ENCODE assay signal across 23 cellular contexts in genomic region chr2:120772261-120772660, GRCh38. TPM values are rescaled to one million over a fixed set of nuclear protein-coding genes. Genes with fewer than 3 reads are reported as not detected.
A peak's percentile ranks its signal among the peaks of the same experiment; 100 is the strongest.
DNase-seq lines count a peak whose midpoint lies in the region; ATAC-seq and TF ChIP-seq lines count a peak whose summit lies in the region.
"Had no signal": no experiment of that assay in that cellular context is flagged by ENCODE, and none has a peak within 500 bp of the region (broad histone marks: within the 10 kb centered on the region; RNA-seq: fewer than 3 reads in every experiment).

No MANE protein-coding gene starts in this region.

- no peaks in the 10 kb centered on the region for H3K36me3 Mint-ChIP-seq in activated CD8-positive, alpha-beta memory T cell treated with anti-CD3 and anti-CD28 coated beads, Interleukin-2, amount 10 ng/mL, durations not matched to agents 7 days and 5 days
- H3K36me3 Mint-ChIP-seq: CD8-positive, alpha-beta memory T cell; stimulated activated naive B cell treated with anti-CD40 and anti-IgM and Interleukin-4, amounts not matched to agents 10 μg/mL and 1 μg/mL and 100 μg/mL, for 72 hours had no signal

- H3K4me3 ChIP-seq in fibroblast of lung (replicated peaks in 1 of 4; ENCODE audit: control extremely low read depth in 1 of 4, insufficient read depth in 1 of 4, low read depth in 3 of 4, low read length in 4 of 4) (no peak overlapping the region), mucosa of descending colon (no peak overlapping the region)
- H3K4me3 ChIP-seq: left lung, thyroid gland had no signal

- peaks cover 77% of the 10 kb centered on the region for H3K79me2 ChIP-seq in fibroblast of lung (ENCODE audit: control insufficient read depth, insufficient read depth, low read length)

- CTCF ChIA-PET in activated CD8-positive, alpha-beta memory T cell treated with anti-CD3 and anti-CD28 coated beads, Interleukin-2, amount 10 ng/mL, durations not matched to agents 7 days and 5 days (lab: Charles Lee): no interaction called here

- TF ChIP-seq CTCF in fibroblast of lung (conservative IDR thresholded peaks at IDR 0.05 in 1 of 2, IDR thresholded peaks at IDR 0.05 in 1 of 2; ENCODE audit: low read depth in 1 of 2, low read length in 2 of 2): no peak
- TF ChIP-seq CTCF in mucosa of descending colon (IDR thresholded peaks at IDR 0.05): no peak

- H4K20me1 ChIP-seq in fibroblast of lung (ENCODE audit: control insufficient read depth, extremely low read depth, insufficient read depth, low read length): no peaks in the 10 kb centered on the region

- H2AFZ ChIP-seq in fibroblast of lung (ENCODE audit: low read length): no peak overlapping the region

- H3K9me3 ChIP-seq in fibroblast of lung (ENCODE audit: control insufficient read depth, insufficient read depth, low read depth, low read length) (no peaks in the 10 kb centered on the region), mucosa of descending colon (no peaks in the 10 kb centered on the region)
- H3K9me3 ChIP-seq: left lung, thyroid gland had no signal

- no peaks in the 10 kb centered on the region for H3K27me3 Mint-ChIP-seq in activated CD8-positive, alpha-beta memory T cell treated with anti-CD3 and anti-CD28 coated beads, Interleukin-2, amount 10 ng/mL, durations not matched to agents 7 days and 5 days
- H3K27me3 Mint-ChIP-seq: activated B cell treated with CpG ODN at 0.5 μM for 24 hours; central memory CD8-positive, alpha-beta T cell; stimulated activated naive B cell treated with anti-CD40 and anti-IgM and Interleukin-4, amounts not matched to agents 10 μg/mL and 1 μg/mL and 100 μg/mL, for 72 hours had no signal

- no peak overlapping the region for H3K9ac ChIP-seq in fibroblast of lung (ENCODE audit: insufficient read depth, low read length)

- H3K9me3 Mint-ChIP-seq in activated CD8-positive, alpha-beta memory T cell treated with anti-CD3 and anti-CD28 coated beads, Interleukin-2, amount 10 ng/mL, durations not matched to agents 7 days and 5 days (ENCODE audit: low read depth): no peaks in the 10 kb centered on the region
- H3K9me3 Mint-ChIP-seq: activated B cell treated with CpG ODN at 0.5 μM for 24 hours; activated naive CD8-positive, alpha-beta T cell treated with anti-CD3 and anti-CD28 coated beads, Interleukin-2, amount 50 U/mL, for 24 hours; activated T-helper 1 cell treated with anti-CD3 and anti-CD28 coated beads, Interleukin-12 subunit alpha, Interleukin-12 subunit beta, Interleukin-2, Interleukin-4 antibody, amounts not matched to agents 30 ng/mL and 10 ng/mL and 1 ng/mL, durations not matched to agents 14 hours and 24 hours and 36 hours; CD8-positive, alpha-beta memory T cell; central memory CD8-positive, alpha-beta T cell; stimulated activated naive B cell treated with anti-CD40 and anti-IgM and Interleukin-4, amounts not matched to agents 10 μg/mL and 1 μg/mL and 100 μg/mL, for 72 hours had no signal

- intact Hi-C loops in mucosa of descending colon (cut with DNase I, micrococcal nuclease): no loop called here

- no peak overlapping the region for H3K27ac Mint-ChIP-seq in activated CD8-positive, alpha-beta memory T cell treated with anti-CD3 and anti-CD28 coated beads, Interleukin-2, amount 10 ng/mL, durations not matched to agents 7 days and 5 days
- H3K27ac Mint-ChIP-seq: activated B cell treated with CpG ODN at 0.5 μM for 24 hours; activated naive CD8-positive, alpha-beta T cell treated with anti-CD3 and anti-CD28 coated beads, Interleukin-2, amount 50 U/mL, for 24 hours; activated T-helper 1 cell treated with anti-CD3 and anti-CD28 coated beads, Interleukin-12 subunit alpha, Interleukin-12 subunit beta, Interleukin-2, Interleukin-4 antibody, amounts not matched to agents 30 ng/mL and 10 ng/mL and 1 ng/mL, durations not matched to agents 14 hours and 24 hours and 36 hours; CD8-positive, alpha-beta memory T cell; stimulated activated naive B cell treated with anti-CD40 and anti-IgM and Interleukin-4, amounts not matched to agents 10 μg/mL and 1 μg/mL and 100 μg/mL, for 72 hours; T-helper 17 cell had no signal

- H3K4me1 Mint-ChIP-seq in activated CD8-positive, alpha-beta memory T cell treated with anti-CD3 and anti-CD28 coated beads, Interleukin-2, amount 10 ng/mL, durations not matched to agents 7 days and 5 days: no peaks in the 10 kb centered on the region
- H3K4me1 Mint-ChIP-seq: activated B cell treated with CpG ODN at 0.5 μM for 24 hours; activated naive CD8-positive, alpha-beta T cell treated with anti-CD3 and anti-CD28 coated beads, Interleukin-2, amount 50 U/mL, for 24 hours; CD8-positive, alpha-beta memory T cell; central memory CD8-positive, alpha-beta T cell; stimulated activated naive B cell treated with anti-CD40 and anti-IgM and Interleukin-4, amounts not matched to agents 10 μg/mL and 1 μg/mL and 100 μg/mL, for 72 hours had no signal

- no peak overlapping the region for H3K4me3 Mint-ChIP-seq in activated CD8-positive, alpha-beta memory T cell treated with anti-CD3 and anti-CD28 coated beads, Interleukin-2, amount 10 ng/mL, durations not matched to agents 7 days and 5 days
- H3K4me3 Mint-ChIP-seq: activated B cell treated with CpG ODN at 0.5 μM for 24 hours; activated naive CD8-positive, alpha-beta T cell treated with anti-CD3 and anti-CD28 coated beads, Interleukin-2, amount 50 U/mL, for 24 hours; activated T-helper 1 cell treated with anti-CD3 and anti-CD28 coated beads, Interleukin-12 subunit alpha, Interleukin-12 subunit beta, Interleukin-2, Interleukin-4 antibody, amounts not matched to agents 30 ng/mL and 10 ng/mL and 1 ng/mL, durations not matched to agents 14 hours and 24 hours and 36 hours; CD8-positive, alpha-beta memory T cell; central memory CD8-positive, alpha-beta T cell; stimulated activated naive B cell treated with anti-CD40 and anti-IgM and Interleukin-4, amounts not matched to agents 10 μg/mL and 1 μg/mL and 100 μg/mL, for 72 hours; T-helper 17 cell had no signal

- H3K36me3 ChIP-seq in fibroblast of lung (ENCODE audit: control insufficient read depth, insufficient read depth, low read length): no peaks in the 10 kb centered on the region
- no peaks in the 10 kb centered on the region for H3K36me3 ChIP-seq in mucosa of descending colon (ENCODE audit: low read depth)
- H3K36me3 ChIP-seq: left lung, thyroid gland had no signal

- H3K4me2 ChIP-seq in fibroblast of lung (ENCODE audit: extremely low read depth, insufficient read depth, low read length): peak overlapping the region; percentile 49

- H3K27me3 ChIP-seq in fibroblast of lung (ENCODE audit: control insufficient read depth, insufficient read depth, low read length): no peaks in the 10 kb centered on the region
- H3K27me3 ChIP-seq: left lung, thyroid gland had no signal

- H3K4me1 ChIP-seq in fibroblast of lung (ENCODE audit: control insufficient read depth, extremely low read depth, insufficient read depth, low read length) (peaks cover 23% of the 10 kb centered on the region), mucosa of descending colon (ENCODE audit: low read depth) (no peaks in the 10 kb centered on the region)
- H3K4me1 ChIP-seq: left lung had no signal

- peak; percentile 7 for DNase-seq in activated CD8-positive, alpha-beta memory T cell treated with anti-CD3 and anti-CD28 coated beads, Interleukin-2, amount 50 U/mL, for 4 hours
- DNase-seq in activated CD8-positive, alpha-beta memory T cell treated with anti-CD3 and anti-CD28 coated beads, Interleukin-2, amount 10 ng/mL, durations not matched to agents 7 days and 5 days: no peak
- DNase-seq in fibroblast of lung (ENCODE audit: low read depth in 2 of 2) (peak; percentile 36 to 43), mucosa of descending colon (peak in 2 of 3 donors; percentile 11 to 32), NCI-H226 (no peak), LoVo (ENCODE audit: low spot score) (no peak)
- DNase-seq: 8988T; activated B cell treated with CpG ODN at 0.5 μM for 24 hours; activated naive CD8-positive, alpha-beta T cell treated with anti-CD3 and anti-CD28 coated beads, Interleukin-2, amount 50 U/mL, for 24 hours; DND-41; MM.1S; NCI-H2029 treated with DMSO at 0.1 percent for 48 hours; NCI-H510A treated with DMSO at 0.1 percent for 48 hours; stimulated activated naive B cell treated with anti-CD40 and anti-IgM and Interleukin-4, amounts not matched to agents 10 μg/mL and 1 μg/mL and 100 μg/mL, for 72 hours; T-helper 17 cell; thyroid gland had no signal

- H3K27ac ChIP-seq in fibroblast of lung (ENCODE audit: insufficient read depth, low read length): peak overlapping the region; percentile 85
- H3K27ac ChIP-seq: thyroid gland had no signal

- ATAC-seq in activated CD8-positive, alpha-beta memory T cell treated with anti-CD3 and anti-CD28 coated beads, Interleukin-2, amount 10 ng/mL, durations not matched to agents 7 days and 5 days: no peak
- ATAC-seq in mucosa of descending colon (no peak), HG02759 (IDR thresholded peaks at IDR 0.05; ENCODE audit: unreplicated experiment) (no peak), HG03565 (IDR thresholded peaks at IDR 0.05; ENCODE audit: unreplicated experiment) (no peak)
- ATAC-seq: activated naive CD8-positive, alpha-beta T cell treated with anti-CD3 and anti-CD28 coated beads, Interleukin-2, amount 50 U/mL, for 24 hours; HepG2; stimulated activated naive B cell treated with anti-CD40 and anti-IgM and Interleukin-4, amounts not matched to agents 10 μg/mL and 1 μg/mL and 100 μg/mL, for 72 hours; T-helper 17 cell had no signal

RNA-seq across cellular contexts. Expression of gene GLI2, which starts 36.6 kb away (rescaled TPM):
- total RNA-seq in activated CD8-positive, alpha-beta memory T cell treated with anti-CD3 and anti-CD28 coated beads, Interleukin-2, amount 10 ng/mL, durations not matched to agents 7 days and 5 days: 1 to 10 TPM in 1 of 2 experiments, under 1 TPM in 1; 0.28 to 1.3 TPM
- total RNA-seq in fibroblast of lung (3.3 TPM in 2 replicates), mucosa of descending colon (1 to 10 TPM; 1.0 to 7.3 (median 1.3) TPM)
- polyA plus RNA-seq in fibroblast of lung: 2.8 and 3.8 TPM in 2 replicates
- polyA plus RNA-seq in fibroblast of lung (2012): 6.3 and 7.8 TPM in 2 replicates
- polyA minus RNA-seq in fibroblast of lung (ENCODE audit: low replicate concordance): 12.4 and 15.0 TPM in 2 replicates
- total RNA-seq: activated B cell treated with CpG ODN at 0.5 μM for 24 hours; CD8-positive, alpha-beta memory T cell; HepG2; T-helper 17 cell had no signal
- polyA plus RNA-seq: CD8-positive, alpha-beta memory T cell; HepG2 had no signal

Comparison
In these comparisons a context has a peak if more than half of its experiments do, and no peak if none do; other contexts are left out.
1. DNase-seq: peak in activated CD8-positive, alpha-beta memory T cell treated with anti-CD3 and anti-CD28 coated beads, Interleukin-2, amount 50 U/mL, for 4 hours (single experiment), fibroblast of lung (2 of 2) and mucosa of descending colon (2 of 3); none in activated CD8-positive, alpha-beta memory T cell treated with anti-CD3 and anti-CD28 coated beads, Interleukin-2, amount 10 ng/mL, durations not matched to agents 7 days and 5 days (single experiment), NCI-H226 (single experiment) and LoVo (single experiment).